In genomic region chr5:37685816-37686215, GRCh38 we compare ENCODE assay signal across 24 cellular contexts.
DNase-seq lines count a peak whose midpoint lies in the region; ATAC-seq and TF ChIP-seq lines count a peak whose summit lies in the region.
"Had no signal": no experiment of that assay in that cellular context is flagged by ENCODE, and none has a peak within 500 bp of the region (broad histone marks: within the 10 kb centered on the region; RNA-seq: fewer than 3 reads in every experiment).

No MANE protein-coding gene starts in this region.

- peaks cover 38% of the 10 kb centered on the region for H3K9me3 Mint-ChIP-seq in progenitor cell of endocrine pancreas (ENCODE audit: low read depth)

- H3K4me3 Mint-ChIP-seq in progenitor cell of endocrine pancreas (ENCODE audit: low read depth) = no peak overlapping the region
- H3K4me3 Mint-ChIP-seq: B cell; CD4-positive, alpha-beta memory T cell; CD8-positive, alpha-beta memory T cell had no signal

- intact Hi-C loops in Right ventricle myocardium inferior (cut with DNase I) (no loop called here), left ventricle myocardium inferior (cut with micrococcal nuclease) (no loop called here), upper lobe of right lung (cut with DNase I) (no loop called here)

- no peaks in the 10 kb centered on the region for H3K27me3 Mint-ChIP-seq in progenitor cell of endocrine pancreas
- H3K27me3 Mint-ChIP-seq: B cell; CD4-positive, alpha-beta memory T cell; CD8-positive, alpha-beta memory T cell had no signal

- peaks cover 20% of the 10 kb centered on the region for H3K36me3 Mint-ChIP-seq in progenitor cell of endocrine pancreas (ENCODE audit: insufficient read depth)

- H3K4me1 Mint-ChIP-seq in progenitor cell of endocrine pancreas (ENCODE audit: low read depth) = no peaks in the 10 kb centered on the region

- peak overlapping the region; percentile 6 for H3K27ac Mint-ChIP-seq in progenitor cell of endocrine pancreas
- H3K27ac Mint-ChIP-seq: B cell; CD4-positive, alpha-beta memory T cell; CD8-positive, alpha-beta memory T cell had no signal

- in situ Hi-C loops in brain microvascular endothelial cell (cut with HindIII; ENCODE audit: low pct_ligation_motif_present, low sequenced_read_pairs) = no loop called here

- DNase-seq in Right ventricle myocardium inferior (ENCODE audit: missing footprints) (peak; percentile 62), left ventricle myocardium inferior (no peak), myocyte (ENCODE audit: low read depth) (peak; percentile 57), progenitor cell of endocrine pancreas (ENCODE audit: low spot score, unreplicated experiment) (no peak), NCI-H1048 (lab: John Stamatoyannopoulos, UW) (no peak), brain microvascular endothelial cell (no peak), upper lobe of right lung (no peak)
- DNase-seq: AML-193; CD4-positive, alpha-beta memory T cell; CD8-positive, alpha-beta memory T cell; COR-L47; DMS 273 treated with DMSO at 0.1 percent for 48 hours; DMS153; DMS53; DMS79; DND-41; EL; GDM1 had no signal

- no peaks in the 10 kb centered on the region for H3K27me3 ChIP-seq in left ventricle myocardium inferior (ENCODE audit: low read depth)
- no peaks in the 10 kb centered on the region for H3K27me3 ChIP-seq in brain microvascular endothelial cell (replicated peaks)
- H3K27me3 ChIP-seq in upper lobe of right lung = no peaks in the 10 kb centered on the region
- H3K27me3 ChIP-seq: BLaER1 treated with 17β-estradiol and CSF1 and Interleukin-3, amounts not matched to agents 10 nM and 100 nM had no signal

- H3K4me1 ChIP-seq in left ventricle myocardium inferior (no peaks in the 10 kb centered on the region), upper lobe of right lung (no peaks in the 10 kb centered on the region)
- H3K4me1 ChIP-seq: A549; BLaER1 treated with 17β-estradiol and CSF1 and Interleukin-3, amounts not matched to agents 10 nM and 100 nM had no signal

- TF ChIP-seq CTCF in left ventricle myocardium inferior (IDR thresholded peaks at IDR 0.05; ENCODE audit: borderline replicate concordance) (no peak), progenitor cell of endocrine pancreas (IDR thresholded peaks at IDR 0.05; ENCODE audit: unreplicated experiment) (no peak), brain microvascular endothelial cell (IDR thresholded peaks at IDR 0.05; ENCODE audit: low read depth, low read length, missing control alignments) (no peak), upper lobe of right lung (IDR thresholded peaks at IDR 0.05) (no peak)

- H3K36me3 ChIP-seq in left ventricle myocardium inferior (peaks cover 5% of the 10 kb centered on the region), brain microvascular endothelial cell (replicated peaks) (no peaks in the 10 kb centered on the region), upper lobe of right lung (no peaks in the 10 kb centered on the region)

- ATAC-seq in Right ventricle myocardium inferior (no peak), upper lobe of right lung (no peak)
- ATAC-seq: A549, GM12878 had no signal

- H3K4me3 ChIP-seq in left ventricle myocardium inferior (no peak overlapping the region), brain microvascular endothelial cell (ENCODE audit: low read depth, low read length) (no peak overlapping the region), upper lobe of right lung (no peak overlapping the region)
- H3K4me3 ChIP-seq: A549; BLaER1 treated with 17β-estradiol and CSF1 and Interleukin-3, amounts not matched to agents 10 nM and 100 nM; GM12878 had no signal

- H3K9me3 ChIP-seq in left ventricle myocardium inferior (replicated peaks) = peaks cover 15% of the 10 kb centered on the region
- no peaks in the 10 kb centered on the region for H3K9me3 ChIP-seq in upper lobe of right lung

- H3K27ac ChIP-seq in left ventricle myocardium inferior (replicated peaks) (no peak overlapping the region), brain microvascular endothelial cell (no peak overlapping the region), upper lobe of right lung (no peak overlapping the region)
- H3K27ac ChIP-seq: 22Rv1; A549; BLaER1 treated with 17β-estradiol and CSF1 and Interleukin-3, amounts not matched to agents 10 nM and 100 nM; C4-2B had no signal

Comparison
In these comparisons a context has a peak if more than half of its experiments do, and no peak if none do; other contexts are left out.
1. DNase-seq: peak in Right ventricle myocardium inferior (single experiment) and myocyte (single experiment); none in left ventricle myocardium inferior (single experiment), progenitor cell of endocrine pancreas (single experiment), NCI-H1048 (single experiment), brain microvascular endothelial cell (single experiment) and upper lobe of right lung (single experiment).